Comparison of ENCODE assay signal across 1 cellular context in genomic region chr4:3291411-3291968, GRCh38.
TF ChIP-seq lines count a peak whose summit lies in the region.

No MANE protein-coding gene starts in this region.

TF ChIP-seq in GM23338, 12 proteins besides CTCF, POLR2A, EP300 and RAD21 (continued from another document):
- TF ChIP-seq ZNF462 (CRISPR knock-in tag; IDR thresholded peaks at IDR 0.05), result no peak
- no peak for TF ChIP-seq REST (IDR thresholded peaks at IDR 0.05; ENCODE audit: unreplicated experiment)
- no peak for TF ChIP-seq POLR2AphosphoS5 (IDR thresholded peaks at IDR 0.05; ENCODE audit: low read depth)
- TF ChIP-seq CREB1 (CRISPR knock-in tag; IDR thresholded peaks at IDR 0.05; ENCODE audit: low read depth), result no peak
- no peak for TF ChIP-seq STAT1 (IDR thresholded peaks at IDR 0.05; ENCODE audit: unreplicated experiment)
- no peak for TF ChIP-seq ZNF331 (CRISPR knock-in tag; IDR thresholded peaks at IDR 0.05; ENCODE audit: low read depth)
- TF ChIP-seq ZNF114 (CRISPR knock-in tag; IDR thresholded peaks at IDR 0.05), result no peak
- TF ChIP-seq JUNB (IDR thresholded peaks at IDR 0.05; ENCODE audit: unreplicated experiment), result no peak
